ENCODE assay signal across 1 cellular context in genomic region chr12:123457980-123458779, GRCh38.
TF ChIP-seq lines count a peak whose summit lies in the region.

SNRNP35 (plus strand) TSS chr12:123458139; CDS start chr12:123465541, 7,402 bp downstream.

TF ChIP-seq in K562, 482 proteins besides CTCF, POLR2A, EP300 and RAD21 (continued from another document):
- TF ChIP-seq E2F6 (IDR thresholded peaks at IDR 0.05; ENCODE audit: borderline replicate concordance in 1 of 2, extremely low read depth in 1 of 2, insufficient read depth in 1 of 2, insufficient read length in 1 of 2, low read depth in 1 of 2, low read length in 1 of 2, poor library complexity in 1 of 2, severe bottlenecking in 1 of 2) = peak; percentile 76 to 77
- TF ChIP-seq RREB1 (CRISPR knock-in tag; IDR thresholded peaks at IDR 0.05) = no peak
- no peak for TF ChIP-seq BDP1 (IDR thresholded peaks at IDR 0.05; ENCODE audit: insufficient read depth, insufficient read length)
- no peak for TF ChIP-seq SRSF7 (optimal IDR thresholded peaks at IDR 0.05; ENCODE audit: low read depth, low read length)
- no peak; the same call in none of the 2 replicates for TF ChIP-seq DPF2 (IDR thresholded peaks at IDR 0.05)
- no peak for TF ChIP-seq ZNF41 (CRISPR knock-in tag; conservative IDR thresholded peaks at IDR 0.05)
- TF ChIP-seq ZNF644 (tag; IDR thresholded peaks at IDR 0.05; ENCODE audit: low read depth) = no peak
- no peak for TF ChIP-seq BRF1 (IDR thresholded peaks at IDR 0.05; ENCODE audit: borderline replicate concordance, extremely low read depth, insufficient read length)
- no peak for TF ChIP-seq PCBP1 (IDR thresholded peaks at IDR 0.05; ENCODE audit: low read depth, low read length, poor library complexity, severe bottlenecking)
- no peak for TF ChIP-seq NELFE (IDR thresholded peaks at IDR 0.05; ENCODE audit: insufficient read depth, insufficient read length)
- no peak for TF ChIP-seq PCBP2 (IDR thresholded peaks at IDR 0.05; ENCODE audit: low read depth, low read length, poor library complexity, severe bottlenecking)
- no peak for TF ChIP-seq TAL1 (IDR thresholded peaks at IDR 0.05)
- no peak for TF ChIP-seq ELF4 (CRISPR knock-in tag; IDR thresholded peaks at IDR 0.05)
- no peak; the same call in 1 of the 2 replicates for TF ChIP-seq SRSF3 (IDR thresholded peaks at IDR 0.05; ENCODE audit: insufficient read depth, low read length)
- no peak for TF ChIP-seq THRAP3 (IDR thresholded peaks at IDR 0.05; ENCODE audit: borderline replicate concordance)
- TF ChIP-seq, protein P1, sequence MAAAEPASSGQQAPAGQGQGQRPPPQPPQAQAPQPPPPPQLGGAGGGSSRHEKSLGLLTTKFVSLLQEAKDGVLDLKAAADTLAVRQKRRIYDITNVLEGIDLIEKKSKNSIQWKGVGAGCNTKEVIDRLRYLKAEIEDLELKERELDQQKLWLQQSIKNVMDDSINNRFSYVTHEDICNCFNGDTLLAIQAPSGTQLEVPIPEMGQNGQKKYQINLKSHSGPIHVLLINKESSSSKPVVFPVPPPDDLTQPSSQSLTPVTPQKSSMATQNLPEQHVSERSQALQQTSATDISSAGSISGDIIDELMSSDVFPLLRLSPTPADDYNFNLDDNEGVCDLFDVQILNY (CRISPR knock-in tag; IDR thresholded peaks at IDR 0.05) = no peak
- no peak for TF ChIP-seq JUNB (CRISPR knock-in tag; conservative IDR thresholded peaks at IDR 0.05)
- 0 out of 2 replicates have a peak, but pooled peaks have one; percentile 45 for TF ChIP-seq ZNF175 (CRISPR knock-in tag; IDR thresholded peaks at IDR 0.05; ENCODE audit: low read depth)
- peak; percentile 37; the same call in 1 of the 2 replicates for TF ChIP-seq TRIM25 (IDR thresholded peaks at IDR 0.05; ENCODE audit: borderline replicate concordance)
- TF ChIP-seq EP400 (IDR thresholded peaks at IDR 0.05) = peak; percentile 92
- peak; percentile 57; the same call in 1 of the 2 replicates for TF ChIP-seq ZNF143 (CRISPR knock-in tag; IDR thresholded peaks at IDR 0.05)
- no peak for TF ChIP-seq ZNF324 (CRISPR knock-in tag; IDR thresholded peaks at IDR 0.05)
- no peak for TF ChIP-seq OTX1 (CRISPR knock-in tag; IDR thresholded peaks at IDR 0.05)
- TF ChIP-seq, protein P2, sequence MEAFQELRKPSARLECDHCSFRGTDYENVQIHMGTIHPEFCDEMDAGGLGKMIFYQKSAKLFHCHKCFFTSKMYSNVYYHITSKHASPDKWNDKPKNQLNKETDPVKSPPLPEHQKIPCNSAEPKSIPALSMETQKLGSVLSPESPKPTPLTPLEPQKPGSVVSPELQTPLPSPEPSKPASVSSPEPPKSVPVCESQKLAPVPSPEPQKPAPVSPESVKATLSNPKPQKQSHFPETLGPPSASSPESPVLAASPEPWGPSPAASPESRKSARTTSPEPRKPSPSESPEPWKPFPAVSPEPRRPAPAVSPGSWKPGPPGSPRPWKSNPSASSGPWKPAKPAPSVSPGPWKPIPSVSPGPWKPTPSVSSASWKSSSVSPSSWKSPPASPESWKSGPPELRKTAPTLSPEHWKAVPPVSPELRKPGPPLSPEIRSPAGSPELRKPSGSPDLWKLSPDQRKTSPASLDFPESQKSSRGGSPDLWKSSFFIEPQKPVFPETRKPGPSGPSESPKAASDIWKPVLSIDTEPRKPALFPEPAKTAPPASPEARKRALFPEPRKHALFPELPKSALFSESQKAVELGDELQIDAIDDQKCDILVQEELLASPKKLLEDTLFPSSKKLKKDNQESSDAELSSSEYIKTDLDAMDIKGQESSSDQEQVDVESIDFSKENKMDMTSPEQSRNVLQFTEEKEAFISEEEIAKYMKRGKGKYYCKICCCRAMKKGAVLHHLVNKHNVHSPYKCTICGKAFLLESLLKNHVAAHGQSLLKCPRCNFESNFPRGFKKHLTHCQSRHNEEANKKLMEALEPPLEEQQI (IDR thresholded peaks at IDR 0.05) = no peak
- TF ChIP-seq NFIC (IDR thresholded peaks at IDR 0.05) = peak; percentile 85
- TF ChIP-seq HDAC8 (tag; IDR thresholded peaks at IDR 0.05) = no peak
- no peak for TF ChIP-seq PHF21A (IDR thresholded peaks at IDR 0.05; ENCODE audit: borderline replicate concordance, low read depth)
- no peak for TF ChIP-seq ZNF124 (CRISPR knock-in tag; IDR thresholded peaks at IDR 0.05)
- 0 out of 2 replicates have a peak, but pooled peaks have one; percentile 39 for TF ChIP-seq FOXK1 (CRISPR knock-in tag; IDR thresholded peaks at IDR 0.05; ENCODE audit: borderline replicate concordance)
- no peak for TF ChIP-seq GTF2B (IDR thresholded peaks at IDR 0.05; ENCODE audit: extremely low read depth, insufficient read length)
- TF ChIP-seq ID3 (CRISPR knock-in tag; IDR thresholded peaks at IDR 0.05) = no peak
- TF ChIP-seq ID3 (tag; IDR thresholded peaks at IDR 0.05) = peak; percentile 96
- TF ChIP-seq NR2C2 (CRISPR knock-in tag; IDR thresholded peaks at IDR 0.05) = peak; percentile 71; the same call in 1 of the 2 replicates
- peak; percentile 84 for TF ChIP-seq NR2C2 (tag; IDR thresholded peaks at IDR 0.05)
- peak; percentile 24 for TF ChIP-seq HDAC3 (IDR thresholded peaks at IDR 0.05; ENCODE audit: borderline replicate concordance, partially characterized antibody)
- TF ChIP-seq, protein P3, sequence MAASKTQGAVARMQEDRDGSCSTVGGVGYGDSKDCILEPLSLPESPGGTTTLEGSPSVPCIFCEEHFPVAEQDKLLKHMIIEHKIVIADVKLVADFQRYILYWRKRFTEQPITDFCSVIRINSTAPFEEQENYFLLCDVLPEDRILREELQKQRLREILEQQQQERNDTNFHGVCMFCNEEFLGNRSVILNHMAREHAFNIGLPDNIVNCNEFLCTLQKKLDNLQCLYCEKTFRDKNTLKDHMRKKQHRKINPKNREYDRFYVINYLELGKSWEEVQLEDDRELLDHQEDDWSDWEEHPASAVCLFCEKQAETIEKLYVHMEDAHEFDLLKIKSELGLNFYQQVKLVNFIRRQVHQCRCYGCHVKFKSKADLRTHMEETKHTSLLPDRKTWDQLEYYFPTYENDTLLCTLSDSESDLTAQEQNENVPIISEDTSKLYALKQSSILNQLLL (CRISPR knock-in tag; IDR thresholded peaks at IDR 0.05; ENCODE audit: borderline replicate concordance) = no peak
- no peak for TF ChIP-seq ZC3H4 (CRISPR knock-in tag; IDR thresholded peaks at IDR 0.05; ENCODE audit: borderline replicate concordance)
- no peak for TF ChIP-seq CBX5 (IDR thresholded peaks at IDR 0.05; ENCODE audit: borderline replicate concordance, low read depth)
- no peak for TF ChIP-seq COPS2 (conservative IDR thresholded peaks at IDR 0.05)
- TF ChIP-seq PML (IDR thresholded peaks at IDR 0.05; ENCODE audit: low read length) = peak; percentile 68
- peak in 1 of 2 experiments; percentile 71; a peak in 2 of 4 replicates for TF ChIP-seq TRIM24 (IDR thresholded peaks at IDR 0.05)
- TF ChIP-seq PHF20 (IDR thresholded peaks at IDR 0.05; ENCODE audit: partially characterized antibody) = peak; percentile 91
